ENCODE assay signal across 11 cellular contexts in genomic region chr11:27882066-27882697, GRCh38.
A peak's percentile ranks its signal among the peaks of the same experiment; 100 is the strongest.
DNase-seq lines count a peak whose midpoint lies in the region; ATAC-seq and TF ChIP-seq lines count a peak whose summit lies in the region.
"Had no signal": no experiment of that assay in that cellular context is flagged by ENCODE, and none has a peak within 500 bp of the region (broad histone marks: within the 10 kb centered on the region; RNA-seq: fewer than 3 reads in every experiment).

No MANE protein-coding gene starts in this region.

- H2BK15ac ChIP-seq in IMR-90 (ENCODE audit: low read depth, low read length) = peak overlapping the region; percentile 70

- no peak overlapping the region for H3K4me2 ChIP-seq in IMR-90 (ENCODE audit: low read depth, low read length)

- peak overlapping the region; percentile 70; the same call in 1 of the 2 replicates for H4K5ac ChIP-seq in IMR-90 (ENCODE audit: low read depth, low read length)

- H3K14ac ChIP-seq in IMR-90 (replicated peaks; ENCODE audit: low read depth, low read length) = no peak overlapping the region

- no peaks in the 10 kb centered on the region for H3K36me3 ChIP-seq in IMR-90 (ENCODE audit: control insufficient read depth, insufficient read depth, low read length)
- H3K36me3 ChIP-seq in upper lobe of right lung = no peaks in the 10 kb centered on the region
- H3K36me3 ChIP-seq in left ventricle myocardium inferior = no peaks in the 10 kb centered on the region

- no peak overlapping the region for H3K18ac ChIP-seq in IMR-90 (ENCODE audit: low read depth, low read length)

- intact Hi-C loops in IMR-90 (cut with micrococcal nuclease) (no loop called here), upper lobe of right lung (cut with DNase I) (no loop called here), left ventricle myocardium inferior (cut with micrococcal nuclease) (no loop called here)

- peak overlapping the region; percentile 39 to 44; a peak in 3 of 4 replicates for H4K8ac ChIP-seq in IMR-90 (ENCODE audit: low read depth in 2 of 2, low read length in 2 of 2)

- TF ChIP-seq CTCF in IMR-90 (conservative IDR thresholded peaks at IDR 0.05; ENCODE audit: low read depth, low read length) = no peak
- TF ChIP-seq CTCF in upper lobe of right lung (IDR thresholded peaks at IDR 0.05) = no peak
- no peak for TF ChIP-seq CTCF in left ventricle myocardium inferior (IDR thresholded peaks at IDR 0.05; ENCODE audit: borderline replicate concordance)

- H2BK120ac ChIP-seq in IMR-90 (ENCODE audit: low read depth, low read length) = peak overlapping the region; percentile 56

- H3K4ac ChIP-seq in IMR-90 (ENCODE audit: low read depth, low read length) = 0 out of 2 replicates have a peak overlapping the region, but pooled peaks have one; percentile 26

- DNase-seq in IMR-90 (peak; percentile 28), upper lobe of right lung (no peak), left ventricle myocardium inferior (no peak), CD1c-positive myeloid dendritic cell (ENCODE audit: extremely low spot score) (no peak)
- DNase-seq: activated CD4-positive, alpha-beta T cell treated with anti-CD3 and anti-CD28 coated beads, Interleukin-2, amount 10 ng/mL, durations not matched to agents 24 days and 14 days; foreskin fibroblast; nucleus accumbens; SIG-M5 had no signal

- H2BK20ac ChIP-seq in IMR-90 (ENCODE audit: low read depth, low read length) = peak overlapping the region; percentile 62

- no peak for TF ChIP-seq POLR2A in IMR-90 (IDR thresholded peaks at IDR 0.05; ENCODE audit: low read depth, low read length)

- in situ Hi-C loops in IMR-90 (cut with MboI; ENCODE audit: low sequenced_read_pairs) = no loop called here

- no peak overlapping the region for H3K9ac ChIP-seq in IMR-90 (ENCODE audit: low read depth, low read length)

- TF ChIP-seq RAD21 in IMR-90 (IDR thresholded peaks at IDR 0.05; ENCODE audit: low read length) = no peak

- no CpG with 5 or more reads among the region's 4 CpGs for WGBS in IMR-90 (ENCODE audit: extremely low coverage in 2 of 2, insufficient read length in 1 of 2), 2 experiments

- BruUV-seq in IMR-90 (replicated peaks; lab: Mats Ljungman, UMichigan) = no TSS peak

- peak; percentile 86 for ATAC-seq in GM18907 (IDR thresholded peaks at IDR 0.05; ENCODE audit: unreplicated experiment)
- ATAC-seq in HG02610 (IDR thresholded peaks at IDR 0.05; ENCODE audit: unreplicated experiment) = peak; percentile 86
- ATAC-seq in IMR-90 (ENCODE audit: low read depth) = peak; percentile 73
- ATAC-seq in upper lobe of right lung = peak; percentile 34
- ATAC-seq in GM19467 (IDR thresholded peaks at IDR 0.05; ENCODE audit: unreplicated experiment) = no peak

- no peaks in the 10 kb centered on the region for H3K79me1 ChIP-seq in IMR-90 (ENCODE audit: low read depth in 1 of 2, low read length in 2 of 2)

- H2AK5ac ChIP-seq in IMR-90 (ENCODE audit: low read depth, low read length) = no peak overlapping the region

- no peaks in the 10 kb centered on the region for H4K20me1 ChIP-seq in IMR-90 (ENCODE audit: insufficient read depth, low read length)

- dilution Hi-C loops in IMR-90 (cut with HindIII; ENCODE audit: low sequenced_read_pairs, unreplicated experiment) = no loop called here

- H3K27ac ChIP-seq in IMR-90 (ENCODE audit: insufficient read depth, low read length) (no peak overlapping the region), upper lobe of right lung (no peak overlapping the region), left ventricle myocardium inferior (replicated peaks) (no peak overlapping the region)

- H3K56ac ChIP-seq in IMR-90 (ENCODE audit: extremely low read depth, insufficient read depth, low read length) = no peak overlapping the region

- H2AK9ac ChIP-seq in IMR-90 (replicated peaks; ENCODE audit: low read depth, low read length, poor library complexity) = no peak overlapping the region

- no peak overlapping the region for H3K4me3 ChIP-seq in IMR-90 (ENCODE audit: insufficient read depth, low read depth, low read length)
- no peak overlapping the region for H3K4me3 ChIP-seq in upper lobe of right lung
- H3K4me3 ChIP-seq in left ventricle myocardium inferior = no peak overlapping the region

- POLR2A ChIA-PET in IMR-90 (lab: Charles Lee; ENCODE audit: unreplicated experiment) = no interaction called here

- H3K27me3 ChIP-seq in IMR-90 (ENCODE audit: control insufficient read depth, insufficient read depth, low read length) (no peaks in the 10 kb centered on the region), upper lobe of right lung (no peaks in the 10 kb centered on the region), left ventricle myocardium inferior (ENCODE audit: low read depth) (no peaks in the 10 kb centered on the region)

- CTCF ChIA-PET in IMR-90 (lab: Yijun Ruan, JAX) = interaction anchor here (0.8 kb wide), 1 partner anchor 166 kb away, joined by 3 read pairs; no protein-coding TSS in a partner anchor

- no peak overlapping the region for H2AFZ ChIP-seq in IMR-90 (replicated peaks; ENCODE audit: low read length, poor library complexity)

- no peaks in the 10 kb centered on the region for H3K9me1 ChIP-seq in IMR-90 (ENCODE audit: insufficient read depth, low read length)

- H3K23ac ChIP-seq in IMR-90 (ENCODE audit: low read depth, low read length) = no peak overlapping the region

- H2BK5ac ChIP-seq in IMR-90 (ENCODE audit: low read depth, low read length, poor library complexity, severe bottlenecking) = no peak overlapping the region

- H4K91ac ChIP-seq in IMR-90 (ENCODE audit: insufficient read depth, low read depth, low read length) = peak overlapping the region; percentile 57; the same call in 1 of the 2 replicates

- H3K4me1 ChIP-seq in IMR-90 (ENCODE audit: control insufficient read depth, insufficient read depth, low read length) (peaks cover 2% of the 10 kb centered on the region; the same call in 1 of the 2 replicates), upper lobe of right lung (no peaks in the 10 kb centered on the region), left ventricle myocardium inferior (no peaks in the 10 kb centered on the region)

- H3K9me3 ChIP-seq in IMR-90 (ENCODE audit: control insufficient read depth, insufficient read depth, low read length) (no peaks in the 10 kb centered on the region), upper lobe of right lung (no peaks in the 10 kb centered on the region), left ventricle myocardium inferior (replicated peaks) (no peaks in the 10 kb centered on the region)

TF ChIP-seq in IMR-90, 13 proteins besides CTCF, POLR2A, EP300 and RAD21:
- TF ChIP-seq RCOR1 (IDR thresholded peaks at IDR 0.05; ENCODE audit: insufficient replicate concordance, low read length) = no peak
- TF ChIP-seq RFX5 (IDR thresholded peaks at IDR 0.05; ENCODE audit: low read depth, low read length) = no peak
- TF ChIP-seq, protein P1, sequence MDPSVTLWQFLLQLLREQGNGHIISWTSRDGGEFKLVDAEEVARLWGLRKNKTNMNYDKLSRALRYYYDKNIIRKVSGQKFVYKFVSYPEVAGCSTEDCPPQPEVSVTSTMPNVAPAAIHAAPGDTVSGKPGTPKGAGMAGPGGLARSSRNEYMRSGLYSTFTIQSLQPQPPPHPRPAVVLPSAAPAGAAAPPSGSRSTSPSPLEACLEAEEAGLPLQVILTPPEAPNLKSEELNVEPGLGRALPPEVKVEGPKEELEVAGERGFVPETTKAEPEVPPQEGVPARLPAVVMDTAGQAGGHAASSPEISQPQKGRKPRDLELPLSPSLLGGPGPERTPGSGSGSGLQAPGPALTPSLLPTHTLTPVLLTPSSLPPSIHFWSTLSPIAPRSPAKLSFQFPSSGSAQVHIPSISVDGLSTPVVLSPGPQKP (IDR thresholded peaks at IDR 0.05; ENCODE audit: borderline replicate concordance, low read depth, low read length) = no peak
- no peak for TF ChIP-seq BHLHE40 (IDR thresholded peaks at IDR 0.05; ENCODE audit: low read depth, low read length)
- TF ChIP-seq MXI1 (IDR thresholded peaks at IDR 0.05; ENCODE audit: borderline replicate concordance, low read depth, low read length) = no peak
- TF ChIP-seq CEBPB (IDR thresholded peaks at IDR 0.05; ENCODE audit: low read depth, low read length) = no peak
- TF ChIP-seq, protein P2, sequence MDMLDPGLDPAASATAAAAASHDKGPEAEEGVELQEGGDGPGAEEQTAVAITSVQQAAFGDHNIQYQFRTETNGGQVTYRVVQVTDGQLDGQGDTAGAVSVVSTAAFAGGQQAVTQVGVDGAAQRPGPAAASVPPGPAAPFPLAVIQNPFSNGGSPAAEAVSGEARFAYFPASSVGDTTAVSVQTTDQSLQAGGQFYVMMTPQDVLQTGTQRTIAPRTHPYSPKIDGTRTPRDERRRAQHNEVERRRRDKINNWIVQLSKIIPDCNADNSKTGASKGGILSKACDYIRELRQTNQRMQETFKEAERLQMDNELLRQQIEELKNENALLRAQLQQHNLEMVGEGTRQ (IDR thresholded peaks at IDR 0.05; ENCODE audit: low read depth, low read length) = no peak
- TF ChIP-seq MAFK (IDR thresholded peaks at IDR 0.05; ENCODE audit: low read depth, low read length) = no peak
